In genomic region chr16:57529324-57530103, GRCh38 we compare ENCODE assay signal across 10 cellular contexts. TPM values are rescaled to one million over a fixed set of nuclear protein-coding genes. Genes with fewer than 3 reads are reported as not detected.
DNase-seq lines count a peak whose midpoint lies in the region; ATAC-seq and TF ChIP-seq lines count a peak whose summit lies in the region.
"Had no signal": no experiment of that assay in that cellular context is flagged by ENCODE, and none has a peak within 500 bp of the region (broad histone marks: within the 10 kb centered on the region; RNA-seq: fewer than 3 reads in every experiment).

No MANE protein-coding gene starts in this region.

- peak overlapping the region; percentile 60 for H3K27ac ChIP-seq in CD4-positive, alpha-beta memory T cell (ENCODE audit: low read depth, low read length)
- peak overlapping the region; percentile 82 for H3K27ac ChIP-seq in HCT116 (ENCODE audit: low read depth, low read length)
- H3K27ac ChIP-seq: gastrocnemius medialis had no signal

- RAD21 ChIA-PET in HCT116 (lab: Charles Lee; ENCODE audit: low non-redundant PET in 1 of 2, low total read pairs in 2 of 2, uncharacterized antibody in 2 of 2, unreplicated experiment in 2 of 2): no interaction called here

- peaks cover 0 to 1% (median 0%) of the 10 kb centered on the region in 8 donors for H3K9me3 Mint-ChIP-seq in CD4-positive, alpha-beta memory T cell
- no peaks in the 10 kb centered on the region for H3K9me3 Mint-ChIP-seq in activated naive CD8-positive, alpha-beta T cell (ENCODE audit: low read depth)
- H3K9me3 Mint-ChIP-seq in natural killer cell: no peaks in the 10 kb centered on the region

- H3K9ac ChIP-seq in HCT116 (ENCODE audit: low read length): peak overlapping the region; percentile 62

- H3K79me2 ChIP-seq in HCT116 (ENCODE audit: insufficient read depth, low read length): peaks cover 12% of the 10 kb centered on the region; the same call in 1 of the 2 replicates

- H3K36me3 ChIP-seq in CD4-positive, alpha-beta memory T cell (ENCODE audit: insufficient read depth, low read length): no peaks in the 10 kb centered on the region
- H3K36me3 ChIP-seq in HCT116 (ENCODE audit: control insufficient read depth in 1 of 2, insufficient read depth in 2 of 2, low read length in 2 of 2): peaks cover 0 to 4% of the 10 kb centered on the region in 2 experiments; a peak in 1 of 4 replicates
- H3K36me3 ChIP-seq: gastrocnemius medialis had no signal

- H3K4me1 ChIP-seq in CD4-positive, alpha-beta memory T cell (ENCODE audit: insufficient read depth, low read length): peaks cover 53% of the 10 kb centered on the region
- H3K4me1 ChIP-seq in HCT116 (ENCODE audit: control insufficient read depth in 1 of 2, insufficient read depth in 2 of 2, low read length in 2 of 2): peaks cover 14 to 46% of the 10 kb centered on the region in 2 experiments
- H3K4me1 ChIP-seq: gastrocnemius medialis had no signal

- peaks cover 45 to 54% (median 50%) of the 10 kb centered on the region in 4 donors for H3K4me1 Mint-ChIP-seq in CD4-positive, alpha-beta memory T cell
- H3K4me1 Mint-ChIP-seq in activated naive CD8-positive, alpha-beta T cell (ENCODE audit: low read depth): peaks cover 48% of the 10 kb centered on the region
- peaks cover 54 to 55% of the 10 kb centered on the region in 2 donors for H3K4me1 Mint-ChIP-seq in natural killer cell

- no peaks in the 10 kb centered on the region for H3K9me3 ChIP-seq in CD4-positive, alpha-beta memory T cell (ENCODE audit: control insufficient read depth in 1 of 2, low read length in 2 of 2)
- H3K9me3 ChIP-seq in HCT116 (ENCODE audit: control insufficient read depth in 1 of 2, insufficient read depth in 1 of 2, low read depth in 1 of 2, low read length in 2 of 2): no peaks in the 10 kb centered on the region
- H3K9me3 ChIP-seq: gastrocnemius medialis had no signal

- H3K27me3 ChIP-seq in CD4-positive, alpha-beta memory T cell (ENCODE audit: insufficient read depth, low read length): no peaks in the 10 kb centered on the region
- H3K27me3 ChIP-seq in HCT116 (ENCODE audit: insufficient read depth, low read length): no peaks in the 10 kb centered on the region
- H3K27me3 ChIP-seq: gastrocnemius medialis had no signal

- peaks cover 9 to 13% of the 10 kb centered on the region in 2 donors for H3K36me3 Mint-ChIP-seq in CD4-positive, alpha-beta memory T cell
- H3K36me3 Mint-ChIP-seq in activated naive CD8-positive, alpha-beta T cell: no peaks in the 10 kb centered on the region
- no peaks in the 10 kb centered on the region for H3K36me3 Mint-ChIP-seq in natural killer cell

- intact Hi-C loops in CD4-positive, alpha-beta memory T cell (cut with micrococcal nuclease): no loop called here
- intact Hi-C loops in HCT116 (cut with micrococcal nuclease): no loop called here
- intact Hi-C loops in natural killer cell (cut with micrococcal nuclease): loop anchor here (5.0 kb wide), 3 partner anchors 63 to 227 kb away; no protein-coding TSS in a partner anchor

- no peak overlapping the region for H3K4me3 ChIP-seq in CD4-positive, alpha-beta memory T cell (ENCODE audit: low read length in 2 of 2)
- H3K4me3 ChIP-seq in HCT116 (replicated peaks in 1 of 2; ENCODE audit: low read depth in 1 of 2, low read length in 2 of 2): peak overlapping the region; percentile 55 to 64
- H3K4me3 ChIP-seq: gastrocnemius medialis had no signal

- no peak for TF ChIP-seq RAD21 in HCT116 (IDR thresholded peaks at IDR 0.05; ENCODE audit: low read depth)

- no peaks in the 10 kb centered on the region for H3K27me3 Mint-ChIP-seq in CD4-positive, alpha-beta memory T cell
- H3K27me3 Mint-ChIP-seq in activated naive CD8-positive, alpha-beta T cell: no peaks in the 10 kb centered on the region
- no peaks in the 10 kb centered on the region for H3K27me3 Mint-ChIP-seq in natural killer cell (ENCODE audit: low read depth in 2 of 2)

- no peak for DNase-seq in CD4-positive, alpha-beta memory T cell
- DNase-seq in HCT116 (ENCODE audit: low read depth, low spot score) (no peak), natural killer cell (no peak), hepatic stellate cell (ENCODE audit: low spot score) (no peak), NCI-H1092 (lab: John Stamatoyannopoulos, UW) (no peak)
- DNase-seq: NK-92 treated with Interleukin-12 subunit alpha and Interleukin-12 subunit beta, amount 100 ng/mL, for 24 hours had no signal

- H3K9me2 ChIP-seq in HCT116 (ENCODE audit: insufficient read depth): no peaks in the 10 kb centered on the region

- BruUV-seq in HCT116 (replicated peaks; lab: Mats Ljungman, UMichigan): TSS peak; percentile 35

- POLR2A ChIA-PET in CD4-positive, alpha-beta memory T cell (lab: Charles Lee; ENCODE audit: partially characterized antibody): interaction anchor here (1.0 to 1.5 kb wide), 6 partner anchors 9 to 67 kb away, joined by 3 to 9 read pairs (median 6); partner anchors contain the start of gene POLR2C
- POLR2A ChIA-PET in HCT116 (lab: Charles Lee): no interaction called here

- TF ChIP-seq POLR2A in HCT116 (IDR thresholded peaks at IDR 0.05; ENCODE audit: borderline replicate concordance, extremely low read depth, insufficient read depth, insufficient read length): no peak

- peak overlapping the region in 7 of 8 donors; percentile 77 to 89 (median 82) for H3K4me3 Mint-ChIP-seq in CD4-positive, alpha-beta memory T cell
- peak overlapping the region; percentile 79 for H3K4me3 Mint-ChIP-seq in activated naive CD8-positive, alpha-beta T cell
- peak overlapping the region; percentile 92 for H3K4me3 Mint-ChIP-seq in natural killer cell

- peak overlapping the region; percentile 77 for H3K4me2 ChIP-seq in HCT116 (ENCODE audit: low read length)

- no peaks in the 10 kb centered on the region for H4K20me1 ChIP-seq in HCT116 (ENCODE audit: insufficient read depth)

- no peak overlapping the region for H2AFZ ChIP-seq in HCT116 (ENCODE audit: low read depth, low read length, poor library complexity, severe bottlenecking)

- peak overlapping the region; percentile 92 to 97 (median 96) for H3K27ac Mint-ChIP-seq in CD4-positive, alpha-beta memory T cell
- peak overlapping the region; percentile 97 for H3K27ac Mint-ChIP-seq in activated naive CD8-positive, alpha-beta T cell
- H3K27ac Mint-ChIP-seq in natural killer cell: peak overlapping the region; percentile 99

- CTCF ChIA-PET in CD4-positive, alpha-beta memory T cell (lab: Charles Lee; ENCODE audit: partially characterized antibody): interaction anchor here (0.7 to 3.6 kb wide), 3 partner anchors 10 to 229 kb away, joined by 3 to 28 read pairs (median 12); no protein-coding TSS in a partner anchor
- CTCF ChIA-PET in HCT116 (lab: Charles Lee): no interaction called here

- ATAC-seq in HCT116 (peak; percentile 2), natural killer cell (peak; percentile 14 to 30 (median 24)), HG03097 (IDR thresholded peaks at IDR 0.05; ENCODE audit: low FRiP score, unreplicated experiment) (no peak), GM21717 (IDR thresholded peaks at IDR 0.05; ENCODE audit: unreplicated experiment) (no peak)
- ATAC-seq: gastrocnemius medialis had no signal

- TF ChIP-seq CTCF in HCT116 (IDR thresholded peaks at IDR 0.05 in 2 of 3, conservative IDR thresholded peaks at IDR 0.05 in 1 of 3; ENCODE audit: borderline replicate concordance in 1 of 3, insufficient read depth in 1 of 3, low read depth in 2 of 3, low read length in 2 of 3) (no peak), natural killer cell (IDR thresholded peaks at IDR 0.05) (no peak)

TF ChIP-seq in HCT116, 20 proteins besides CTCF, POLR2A, EP300 and RAD21:
- TF ChIP-seq EZH2 (IDR thresholded peaks at IDR 0.05) (no peak), POLR2AphosphoS5 (IDR thresholded peaks at IDR 0.05; ENCODE audit: low read depth, low read length) (0 out of 2 replicates have a peak, but pooled peaks have one; percentile 25)

RNA-seq across cellular contexts. Expression of gene CCDC102A, which starts 6.9 kb away (rescaled TPM):
- 1 to 10 TPM; 4.7 to 5.4 TPM for total RNA-seq in CD4-positive, alpha-beta memory T cell
- polyA plus RNA-seq in CD4-positive, alpha-beta memory T cell: 1 to 10 TPM; 1.2 to 9.9 TPM
- 4.5 TPM for total RNA-seq in HCT116 (2021; ENCODE audit: unreplicated experiment)
- polyA plus RNA-seq in HCT116 (2012): 4.0 and 5.5 TPM in 2 replicates
- 10 to 100 TPM; 15.5 to 24.4 (median 17.1) TPM for total RNA-seq in natural killer cell

RNA-seq across cellular contexts. Expression of gene ADGRG5, which starts 12.9 kb away (rescaled TPM):
- 1 to 10 TPM; 1.5 to 3.0 TPM for total RNA-seq in CD4-positive, alpha-beta memory T cell
- polyA plus RNA-seq in CD4-positive, alpha-beta memory T cell: 1 to 10 TPM; 2.3 to 3.8 TPM
- total RNA-seq in HCT116 (2021; ENCODE audit: unreplicated experiment) (3.7 TPM), natural killer cell (100 to 1,000 TPM in 1 of 3 donors, 10 to 100 TPM in 2; 83.2 to 118 (median 94.5) TPM)
- polyA plus RNA-seq in HCT116 (2012): 2.6 and 3.4 TPM in 2 replicates
- total RNA-seq: gastrocnemius medialis had no signal

RNA-seq across cellular contexts. Expression of gene DOK4, which starts 43.2 kb away (rescaled TPM):
- 1 to 10 TPM; 2.8 to 3.0 TPM for total RNA-seq in CD4-positive, alpha-beta memory T cell
- polyA plus RNA-seq in CD4-positive, alpha-beta memory T cell: 1 to 10 TPM; 1.7 to 2.7 TPM
- total RNA-seq in HCT116 (2021; ENCODE audit: unreplicated experiment): 14.4 TPM
- 14.7 and 17.3 TPM in 2 replicates for polyA plus RNA-seq in HCT116 (2012)
- total RNA-seq in natural killer cell: 1 to 10 TPM in 2 of 3 donors, under 1 TPM in 1; 0.75 to 2.5 (median 1.5) TPM

Comparison
In these comparisons a context has a peak if more than half of its experiments do, and no peak if none do; other contexts are left out.
1. H3K4me3 ChIP-seq: peak in HCT116 (2 of 2); none in CD4-positive, alpha-beta memory T cell (0 of 2).
2. ATAC-seq: peak in HCT116 (single experiment) and natural killer cell (3 of 3); none in HG03097 (single experiment) and GM21717 (single experiment).
3. RNA of gene ADGRG5, which starts 12.9 kb away (total RNA-seq): 83.2 to 118 TPM in natural killer cell; 3.7 TPM in HCT116 (single experiment) and 1.5 to 3.0 TPM in CD4-positive, alpha-beta memory T cell; every median in the first group is over 10 times any median in the second.
4. Peak in every context shown above with its lines, with median percentiles within 50 percentile points of each other: H3K27ac Mint-ChIP-seq and H3K4me3 Mint-ChIP-seq.